In the genomic region with DNA sequence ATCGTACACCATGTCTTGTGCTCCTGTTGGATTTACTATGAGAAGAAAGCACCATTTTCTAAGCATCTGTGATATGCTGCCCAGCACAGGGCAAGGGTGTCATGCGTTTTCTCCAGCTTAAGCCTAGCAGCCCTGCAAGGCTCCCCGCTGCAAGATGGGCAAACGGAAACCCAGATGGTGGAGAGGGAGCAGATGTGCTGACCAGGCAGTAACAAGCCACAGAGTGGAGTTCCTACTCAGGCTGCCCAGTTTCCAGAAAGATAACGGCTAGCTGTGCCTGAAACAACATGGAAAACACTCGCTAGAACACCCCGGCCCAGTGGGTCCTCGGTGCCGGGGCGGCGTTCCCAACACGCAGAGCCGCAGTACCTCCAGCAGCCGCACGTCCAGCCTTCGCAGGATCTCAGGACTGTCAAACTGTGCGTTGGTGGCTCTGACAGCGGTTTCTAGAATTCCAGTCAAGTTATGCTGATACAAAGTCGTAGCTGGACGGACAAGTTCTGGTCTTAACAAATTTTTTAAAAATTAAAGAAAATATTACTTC, we compare ENCODE assay signal across 27 cellular contexts.
DNase-seq lines count a peak whose midpoint lies in the region; ATAC-seq, FAIRE-seq and TF ChIP-seq lines count a peak whose summit lies in the region.
"Had no signal": no experiment of that assay in that cellular context is flagged by ENCODE, and none has a peak within 500 bp of the region (broad histone marks: within the 10 kb centered on the region; RNA-seq: fewer than 3 reads in every experiment).

No MANE protein-coding gene starts in this region.

- WGBS in A549 (ENCODE audit: missing lambda C conversion rate): 91% methylated on average over 10 of the region's 20 CpGs
- WGBS in trophoblast cell (ENCODE audit: extremely low coverage, insufficient coverage, insufficient read length): no CpG with 5 or more reads among the region's 20 CpGs

- POLR2A ChIA-PET in A549 (lab: Yijun Ruan, JAX): no interaction called here
- POLR2A ChIA-PET in naive thymus-derived CD4-positive, alpha-beta T cell (lab: Charles Lee): no interaction called here

- peak; percentile 1 for DNase-seq in DMS 273 (lab: John Stamatoyannopoulos, UW; ENCODE audit: unreplicated experiment)
- DNase-seq in DMS 273 treated with DMSO at 0.1 percent for 48 hours (lab: John Stamatoyannopoulos, UW): no peak
- DNase-seq in A549 (ENCODE audit: low read depth in 1 of 2, low spot score in 1 of 2): no peak
- peak; percentile 48 for DNase-seq in glutamatergic neuron
- DNase-seq in trophoblast cell: no peak
- no peak for DNase-seq in naive thymus-derived CD4-positive, alpha-beta T cell
- no peak for DNase-seq in NCI-H187 (lab: John Stamatoyannopoulos, UW)
- DNase-seq: ACHN; BE2C; C1 segment of cervical spinal cord; CD4-positive, alpha-beta memory T cell; CD4-positive, CD25-positive, alpha-beta regulatory T cell; CD8-positive, alpha-beta memory T cell; COR-L47; DMS153; DMS53; DMS79; DND-41; EL; GDM1 had no signal

- peaks cover 2% of the 10 kb centered on the region for H3K9me3 Mint-ChIP-seq in glutamatergic neuron (ENCODE audit: unreplicated experiment)
- no peaks in the 10 kb centered on the region for H3K9me3 Mint-ChIP-seq in naive thymus-derived CD4-positive, alpha-beta T cell
- H3K9me3 Mint-ChIP-seq: CD14-positive monocyte; CD4-positive, alpha-beta memory T cell; CD4-positive, CD25-positive, alpha-beta regulatory T cell; CD8-positive, alpha-beta memory T cell had no signal

- CTCF ChIA-PET in A549 (lab: Yijun Ruan, JAX): interaction anchor here (1.1 kb wide), 1 partner anchor 11 kb away, joined by 3 read pairs; no protein-coding TSS in a partner anchor
- CTCF ChIA-PET in naive thymus-derived CD4-positive, alpha-beta T cell (lab: Charles Lee): no interaction called here

- no peak overlapping the region for H3K18ac ChIP-seq in trophoblast cell (ENCODE audit: low read length)

- no peak overlapping the region for H2AFZ ChIP-seq in trophoblast cell (ENCODE audit: insufficient read depth, low read length, poor library complexity)

- H2AK5ac ChIP-seq in trophoblast cell (ENCODE audit: low read length): no peak overlapping the region

- H4K8ac ChIP-seq in trophoblast cell (ENCODE audit: low read depth, low read length): no peak overlapping the region

- peaks cover 3% of the 10 kb centered on the region for H3K27me3 Mint-ChIP-seq in glutamatergic neuron (ENCODE audit: unreplicated experiment)
- H3K27me3 Mint-ChIP-seq in naive thymus-derived CD4-positive, alpha-beta T cell: no peaks in the 10 kb centered on the region
- H3K27me3 Mint-ChIP-seq: CD4-positive, alpha-beta memory T cell; CD4-positive, CD25-positive, alpha-beta regulatory T cell; CD8-positive, alpha-beta memory T cell had no signal

- H4K12ac ChIP-seq in trophoblast cell (ENCODE audit: low read depth, low read length): no peak overlapping the region

- no peak for FAIRE-seq in A549 (lab: Jason Lieb, UNC)
- FAIRE-seq: GM12878, GM12892, GM18507 had no signal

- no peaks in the 10 kb centered on the region for H3K27me3 ChIP-seq in trophoblast cell (ENCODE audit: insufficient read depth, low read length)
- no peaks in the 10 kb centered on the region for H3K27me3 ChIP-seq in naive thymus-derived CD4-positive, alpha-beta T cell (ENCODE audit: control insufficient read depth in 2 of 2, insufficient read depth in 2 of 2, low read length in 2 of 2)
- H3K27me3 ChIP-seq: BE2C, BLaER1 had no signal

- no peak overlapping the region for H3K4ac ChIP-seq in trophoblast cell (ENCODE audit: low read depth, low read length)

- no peaks in the 10 kb centered on the region for H3K79me2 ChIP-seq in trophoblast cell (ENCODE audit: control insufficient read depth, insufficient read depth, low read length, poor library complexity)

- no peak for TF ChIP-seq RAD21 in A549 (conservative IDR thresholded peaks at IDR 0.05 in 1 of 2, IDR thresholded peaks at IDR 0.05 in 1 of 2)

- H3K27ac Mint-ChIP-seq in glutamatergic neuron (ENCODE audit: unreplicated experiment): peak overlapping the region; percentile 93
- no peak overlapping the region for H3K27ac Mint-ChIP-seq in naive thymus-derived CD4-positive, alpha-beta T cell
- H3K27ac Mint-ChIP-seq: CD14-positive monocyte; CD4-positive, alpha-beta memory T cell; CD4-positive, CD25-positive, alpha-beta regulatory T cell; CD8-positive, alpha-beta memory T cell had no signal

- TF ChIP-seq EP300 in A549 (IDR thresholded peaks at IDR 0.05): no peak

- no peak overlapping the region for H2BK5ac ChIP-seq in trophoblast cell (ENCODE audit: low read depth, low read length, poor library complexity)

- H3K36me3 ChIP-seq in trophoblast cell (ENCODE audit: control insufficient read depth in 1 of 2, insufficient read depth in 2 of 2, low read length in 2 of 2): peaks cover 18 to 25% of the 10 kb centered on the region in 2 experiments
- H3K36me3 ChIP-seq in naive thymus-derived CD4-positive, alpha-beta T cell (ENCODE audit: control insufficient read depth in 2 of 3, insufficient read depth in 3 of 3, low read length in 3 of 3): peaks cover 0 to 72% (median 9%) of the 10 kb centered on the region in 3 experiments

- TF ChIP-seq CTCF in A549 (IDR thresholded peaks at IDR 0.05) (no peak), glutamatergic neuron (IDR thresholded peaks at IDR 0.05; ENCODE audit: partially characterized antibody, unreplicated experiment) (no peak)

- H2BK120ac ChIP-seq in trophoblast cell (ENCODE audit: insufficient read depth, low read length, poor library complexity): no peak overlapping the region

- intact Hi-C loops in naive thymus-derived CD4-positive, alpha-beta T cell (cut with micrococcal nuclease): no loop called here

- no peak overlapping the region for H3K23ac ChIP-seq in trophoblast cell (ENCODE audit: low read length)

- ATAC-seq in A549 (no peak), HG03520 (IDR thresholded peaks at IDR 0.05; ENCODE audit: unreplicated experiment) (no peak)
- no peak for ATAC-seq in naive thymus-derived CD4-positive, alpha-beta T cell
- ATAC-seq: GM12878 had no signal

- H3K4me3 ChIP-seq in A549: no peak overlapping the region
- H3K4me3 ChIP-seq in trophoblast cell (ENCODE audit: low read depth, low read length): no peak overlapping the region
- H3K4me3 ChIP-seq in naive thymus-derived CD4-positive, alpha-beta T cell (ENCODE audit: low read length): no peak overlapping the region
- H3K4me3 ChIP-seq: BLaER1, GM12878 had no signal

- H4K91ac ChIP-seq in trophoblast cell (ENCODE audit: low read depth, low read length): no peak overlapping the region

- H3K14ac ChIP-seq in trophoblast cell (ENCODE audit: low read length): no peak overlapping the region

- H3K36me3 Mint-ChIP-seq in glutamatergic neuron (ENCODE audit: unreplicated experiment): peaks cover 4% of the 10 kb centered on the region
- peaks cover 3 to 46% (median 25%) of the 10 kb centered on the region in 5 donors for H3K36me3 Mint-ChIP-seq in naive thymus-derived CD4-positive, alpha-beta T cell

- H3K9ac ChIP-seq in trophoblast cell (ENCODE audit: low read length): peak overlapping the region; percentile 22
- H3K9ac ChIP-seq: BLaER1 had no signal

- H2BK12ac ChIP-seq in trophoblast cell (ENCODE audit: low read length): no peak overlapping the region

- TF ChIP-seq POLR2A in A549 (IDR thresholded peaks at IDR 0.05; ENCODE audit: low read length): no peak

- peaks cover 8% of the 10 kb centered on the region for H3K4me1 Mint-ChIP-seq in glutamatergic neuron (ENCODE audit: low read depth, unreplicated experiment)
- H3K4me1 Mint-ChIP-seq in naive thymus-derived CD4-positive, alpha-beta T cell: no peaks in the 10 kb centered on the region
- H3K4me1 Mint-ChIP-seq: CD14-positive monocyte; CD4-positive, alpha-beta memory T cell; CD8-positive, alpha-beta memory T cell had no signal

- no peak overlapping the region for H3K4me3 Mint-ChIP-seq in glutamatergic neuron (ENCODE audit: unreplicated experiment)
- H3K4me3 Mint-ChIP-seq in naive thymus-derived CD4-positive, alpha-beta T cell: no peak overlapping the region
- H3K4me3 Mint-ChIP-seq: CD14-positive monocyte; CD4-positive, alpha-beta memory T cell; CD4-positive, CD25-positive, alpha-beta regulatory T cell; CD8-positive, alpha-beta memory T cell had no signal

- no peaks in the 10 kb centered on the region for H3K79me1 ChIP-seq in trophoblast cell (ENCODE audit: low read length)

- H3K4me1 ChIP-seq in A549: no peaks in the 10 kb centered on the region
- H3K4me1 ChIP-seq in trophoblast cell (ENCODE audit: control insufficient read depth in 1 of 2, insufficient read depth in 2 of 2, low read length in 2 of 2): no peaks in the 10 kb centered on the region
- H3K4me1 ChIP-seq in naive thymus-derived CD4-positive, alpha-beta T cell (ENCODE audit: control insufficient read depth in 2 of 2, insufficient read depth in 2 of 2, low read length in 2 of 2): no peaks in the 10 kb centered on the region
- H3K4me1 ChIP-seq: BE2C, BLaER1 had no signal

- no peaks in the 10 kb centered on the region for H3K9me3 ChIP-seq in A549
- no peaks in the 10 kb centered on the region for H3K9me3 ChIP-seq in trophoblast cell (ENCODE audit: insufficient read depth, low read depth, low read length)
- no peaks in the 10 kb centered on the region for H3K9me3 ChIP-seq in naive thymus-derived CD4-positive, alpha-beta T cell (ENCODE audit: control insufficient read depth in 2 of 3, low read length in 3 of 3)
- H3K9me3 ChIP-seq: BE2C, BLaER1 had no signal

- H3K27ac ChIP-seq in A549: no peak overlapping the region
- H3K27ac ChIP-seq in trophoblast cell (ENCODE audit: low read depth, low read length): no peak overlapping the region
- no peak overlapping the region for H3K27ac ChIP-seq in naive thymus-derived CD4-positive, alpha-beta T cell (ENCODE audit: low read depth, low read length)
- H3K27ac ChIP-seq: 22Rv1, BLaER1 had no signal

- no peak overlapping the region for H3K4me2 ChIP-seq in A549
- H3K4me2 ChIP-seq in trophoblast cell (ENCODE audit: low read length): no peak overlapping the region
- H3K4me2 ChIP-seq: BLaER1 had no signal

TF ChIP-seq in A549, 52 proteins besides CTCF, POLR2A, EP300 and RAD21:
- TF ChIP-seq HOXB5 (CRISPR knock-in tag; IDR thresholded peaks at IDR 0.05) (no peak), MAFK (IDR thresholded peaks at IDR 0.05; ENCODE audit: partially characterized antibody) (peak; percentile 27), TFCP2L1 (CRISPR knock-in tag; IDR thresholded peaks at IDR 0.05) (no peak), NFE2L2 (conservative IDR thresholded peaks at IDR 0.05; ENCODE audit: low read length) (no peak), RARB (CRISPR knock-in tag; IDR thresholded peaks at IDR 0.05) (no peak), MAX (IDR thresholded peaks at IDR 0.05) (no peak)
- TF ChIP-seq, protein P1, sequence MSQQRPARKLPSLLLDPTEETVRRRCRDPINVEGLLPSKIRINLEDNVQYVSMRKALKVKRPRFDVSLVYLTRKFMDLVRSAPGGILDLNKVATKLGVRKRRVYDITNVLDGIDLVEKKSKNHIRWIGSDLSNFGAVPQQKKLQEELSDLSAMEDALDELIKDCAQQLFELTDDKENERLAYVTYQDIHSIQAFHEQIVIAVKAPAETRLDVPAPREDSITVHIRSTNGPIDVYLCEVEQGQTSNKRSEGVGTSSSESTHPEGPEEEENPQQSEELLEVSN (IDR thresholded peaks at IDR 0.05; ENCODE audit: borderline replicate concordance, low read depth): no peak

Comparison
In these comparisons a context has a peak if more than half of its experiments do, and no peak if none do; other contexts are left out.
1. DNase-seq: peak in DMS 273 (single experiment) and glutamatergic neuron (single experiment); none in DMS 273 treated with DMSO at 0.1 percent for 48 hours (single experiment), A549 (0 of 2), trophoblast cell (0 of 2), naive thymus-derived CD4-positive, alpha-beta T cell (0 of 9) and NCI-H187 (0 of 2).